In genomic region chr15:74365619-74366445, GRCh38 we compare ENCODE assay signal across 8 cellular contexts. TPM values are rescaled to one million over a fixed set of nuclear protein-coding genes. Genes with fewer than 3 reads are reported as not detected.
DNase-seq lines count a peak whose midpoint lies in the region; ATAC-seq, FAIRE-seq and TF ChIP-seq lines count a peak whose summit lies in the region.

No MANE protein-coding gene starts in this region.

- H3K27me3 Mint-ChIP-seq in activated T-cell treated with anti-CD3 and anti-CD28 coated beads, Interleukin-2, amount 50 U/mL, for 24 hours, result peaks cover 40% of the 10 kb centered on the region

- ATAC-seq in pancreas (peak; percentile 13 to 79 (median 72)), GM19397 (IDR thresholded peaks at IDR 0.05; ENCODE audit: unreplicated experiment) (no peak), HG03159 (IDR thresholded peaks at IDR 0.05; ENCODE audit: unreplicated experiment) (no peak), HG02610 (IDR thresholded peaks at IDR 0.05; ENCODE audit: unreplicated experiment) (no peak)

- peak overlapping the region; percentile 55 for H3K4me3 Mint-ChIP-seq in activated T-cell treated with anti-CD3 and anti-CD28 coated beads, Interleukin-2, amount 50 U/mL, for 24 hours

- H3K36me3 Mint-ChIP-seq in activated T-cell treated with anti-CD3 and anti-CD28 coated beads, Interleukin-2, amount 50 U/mL, for 24 hours (ENCODE audit: low read depth), result no peaks in the 10 kb centered on the region

- H3K4me1 ChIP-seq in pancreas, result no peaks in the 10 kb centered on the region

- WGBS in pancreas, 2 donors, result 16 to 19% methylated on average over 66 to 75 of the region's 75 CpGs

- peaks cover 4% of the 10 kb centered on the region for H3K4me1 Mint-ChIP-seq in activated T-cell treated with anti-CD3 and anti-CD28 coated beads, Interleukin-2, amount 50 U/mL, for 24 hours (ENCODE audit: low read depth)

- DNase-seq in activated T-cell treated with anti-CD3 and anti-CD28 coated beads, Interleukin-2, amount 50 U/mL, for 24 hours, result no peak
- DNase-seq in cardiac septum (ENCODE audit: low spot score) (peak; percentile 54), pancreas (no peak)
- no peak for DNase-seq in activated effector memory CD4-positive, alpha-beta T cell treated with Interleukin-2 at 50 U/mL for 16 hours

- no peaks in the 10 kb centered on the region for H3K27me3 ChIP-seq in pancreas

- no peak overlapping the region for H3K27ac Mint-ChIP-seq in activated T-cell treated with anti-CD3 and anti-CD28 coated beads, Interleukin-2, amount 50 U/mL, for 24 hours

- no peaks in the 10 kb centered on the region for H3K36me3 ChIP-seq in pancreas

- intact Hi-C loops in cardiac septum (cut with DNase I) (no loop called here), pancreas (cut with DNase I) (no loop called here)

- H3K27ac ChIP-seq in pancreas, result no peak overlapping the region

- FAIRE-seq in pancreas (lab: Jason Lieb, UNC), result no peak

- H3K4me3 ChIP-seq in GM08714 (ENCODE audit: low read length) (peak overlapping the region; percentile 21; the same call in 1 of the 2 replicates), pancreas (peak overlapping the region; percentile 15 to 48 (median 32))

- no peak for TF ChIP-seq CTCF in pancreas (IDR thresholded peaks at IDR 0.05)

- no peaks in the 10 kb centered on the region for H3K9me3 ChIP-seq in pancreas

- no peaks in the 10 kb centered on the region for H3K9me3 Mint-ChIP-seq in activated T-cell treated with anti-CD3 and anti-CD28 coated beads, Interleukin-2, amount 50 U/mL, for 24 hours

RNA-seq across cellular contexts. Expression of gene CYP11A1, which starts 1.6 kb away (rescaled TPM):
- total RNA-seq in cardiac septum (2.5 TPM), pancreas (under 1 TPM in 3 of 6 donors, not detected in 3; 0.28 to 0.66 (median 0.29) TPM)
- under 1 TPM; 0.09 to 0.11 TPM for polyA plus RNA-seq in pancreas

Comparison
In these comparisons a context has a peak if more than half of its experiments do, and no peak if none do; other contexts are left out.
1. ATAC-seq: peak in pancreas (4 of 4); none in GM19397 (single experiment), HG03159 (single experiment) and HG02610 (single experiment).